20 cellular contexts compared by ENCODE assay signal in the genomic region with DNA sequence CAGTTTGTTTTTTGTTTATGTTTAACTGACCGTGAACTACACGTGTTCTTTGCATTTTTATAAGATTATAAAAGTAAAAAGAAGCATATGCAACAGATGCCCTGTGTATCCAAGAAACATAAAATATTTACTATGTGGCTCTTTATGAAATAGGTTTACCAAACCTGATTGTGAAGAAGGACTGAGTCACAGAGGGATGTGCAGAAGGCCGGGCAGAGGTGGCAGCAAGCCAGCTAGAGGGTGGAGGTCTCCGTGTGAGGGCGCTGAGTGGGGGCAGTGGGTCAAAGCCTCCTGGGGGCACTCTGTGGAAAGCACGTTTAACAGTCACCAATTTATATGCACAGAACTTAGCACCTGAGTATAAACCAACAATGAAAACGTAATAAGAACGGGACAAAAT.
"Had no signal": no experiment of that assay in that cellular context is flagged by ENCODE, and none has a peak within 500 bp of the region (broad histone marks: within the 10 kb centered on the region; RNA-seq: fewer than 3 reads in every experiment).

No MANE protein-coding gene starts in this region.

- H3K36me3 ChIP-seq: neutrophil, right atrium auricular region, thoracic aorta, tibial nerve, upper lobe of left lung, uterus had no signal

- H3K9me3 ChIP-seq: mucosa of descending colon, neutrophil had no signal

- DNase-seq: effector CD4-positive, alpha-beta T cell; hypothalamus; islet precursor cell; mucosa of descending colon; naive B cell; stimulated activated CD4-positive, alpha-beta T cell treated with anti-CD3 and anti-CD28 coated beads, Interleukin-4, amount 100 ng/mL, for 4 hours; stimulated activated naive CD8-positive, alpha-beta T cell treated with anti-CD3 and anti-CD28 coated beads, Interleukin-15, Interleukin-2, amounts not matched to agents 100 U/mL and 50 U/mL, for 24 hours; substantia nigra; uterus had no signal

- H3K27me3 ChIP-seq: right atrium auricular region, tibial nerve, upper lobe of left lung, uterus had no signal

- H3K4me1 ChIP-seq: parathyroid adenoma, right atrium auricular region, tibial nerve, upper lobe of left lung, uterus had no signal

- H3K27ac ChIP-seq: dorsolateral prefrontal cortex, neutrophil, parathyroid adenoma, right atrium auricular region, thoracic aorta, tibial nerve, upper lobe of left lung, uterus had no signal

- H3K4me3 ChIP-seq: dorsolateral prefrontal cortex, lung, mucosa of descending colon, right atrium auricular region, thoracic aorta, tibial nerve, upper lobe of left lung, uterus had no signal

- ATAC-seq: mucosa of descending colon; natural killer cell treated with Interleukin-12 subunit alpha and Interleukin-12 subunit beta and Interleukin-15 and Interleukin-18, amount 100 ng/mL, for 72 hours; sciatic nerve; stimulated activated memory B cell treated with anti-CD40 and anti-IgM and Interleukin-4, amounts not matched to agents 10 μg/mL and 1 μg/mL and 100 μg/mL, for 72 hours; stimulated activated naive CD8-positive, alpha-beta T cell treated with anti-CD3 and anti-CD28 coated beads, Interleukin-15, Interleukin-2, amounts not matched to agents 100 U/mL and 50 U/mL, for 24 hours had no signal
